ENCODE assay signal across 1 cellular context in the genomic region with DNA sequence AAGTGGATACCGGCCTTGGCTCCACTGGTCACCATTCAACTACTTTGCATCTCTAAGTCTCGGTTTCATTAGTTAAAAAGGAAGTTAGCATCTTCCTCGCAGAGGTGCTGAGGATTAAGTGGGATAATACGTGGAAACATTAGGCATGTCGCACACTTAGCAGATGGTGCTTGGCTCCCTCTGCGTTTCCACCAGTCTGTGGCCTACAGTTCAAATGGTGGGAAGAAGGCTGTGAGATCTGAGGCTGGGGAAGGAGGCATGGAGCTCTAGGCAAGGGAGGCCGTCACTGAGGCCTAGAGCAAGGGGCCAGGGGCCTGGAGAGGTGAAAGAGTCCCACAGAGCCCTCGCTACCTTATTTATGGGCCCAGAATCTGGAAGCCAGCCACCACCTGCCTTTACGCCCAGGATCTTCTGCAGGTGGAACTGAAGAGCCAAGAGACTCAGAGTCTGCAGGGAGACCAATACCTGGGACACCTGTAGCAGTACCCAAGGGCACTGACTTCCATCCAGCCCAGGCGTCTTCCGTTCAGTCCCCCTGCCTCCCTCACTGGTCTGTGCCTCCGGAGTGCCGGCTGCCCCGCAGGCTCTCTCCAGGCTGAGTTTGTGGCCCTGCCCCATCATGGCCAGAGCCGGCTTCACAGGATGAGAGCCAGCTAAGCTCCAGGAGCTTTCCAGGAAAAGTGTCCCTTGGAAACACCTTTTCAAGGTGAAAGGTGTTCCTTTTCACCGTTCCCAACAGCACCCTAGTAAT.
TF ChIP-seq lines count a peak whose summit lies in the region.

No MANE protein-coding gene starts in this region.

TF ChIP-seq in HCT116, 20 proteins besides CTCF, POLR2A, EP300 and RAD21:
- TF ChIP-seq SP1 (IDR thresholded peaks at IDR 0.05; ENCODE audit: low read depth) (no peak), YY1 (IDR thresholded peaks at IDR 0.05; ENCODE audit: extremely low read depth, insufficient replicate concordance, low read depth, low read length) (no peak), FOSL1 (IDR thresholded peaks at IDR 0.05; ENCODE audit: low read depth) (no peak), ZFX (IDR thresholded peaks at IDR 0.05) (no peak), EGR1 (IDR thresholded peaks at IDR 0.05; ENCODE audit: low read depth) (no peak), ATF3 (IDR thresholded peaks at IDR 0.05) (no peak), JUND (IDR thresholded peaks at IDR 0.05) (no peak), CEBPB (IDR thresholded peaks at IDR 0.05; ENCODE audit: low read depth) (no peak), TCF7L2 (IDR thresholded peaks at IDR 0.05; ENCODE audit: borderline replicate concordance, extremely low read depth, insufficient read depth, insufficient read length) (no peak), ELF1 (IDR thresholded peaks at IDR 0.05; ENCODE audit: borderline replicate concordance, low read depth) (no peak), ZNF274 (IDR thresholded peaks at IDR 0.05; ENCODE audit: low read depth, low read length) (no peak), REST (IDR thresholded peaks at IDR 0.05; ENCODE audit: low read depth) (no peak), SIN3A (IDR thresholded peaks at IDR 0.05; ENCODE audit: low read depth) (no peak), POLR2AphosphoS5 (IDR thresholded peaks at IDR 0.05; ENCODE audit: low read depth, low read length) (no peak), CBX3 (IDR thresholded peaks at IDR 0.05; ENCODE audit: low read depth) (no peak), EZH2 (IDR thresholded peaks at IDR 0.05) (no peak), EZH2phosphoT487 (IDR thresholded peaks at IDR 0.05; ENCODE audit: borderline replicate concordance) (no peak), SRF (IDR thresholded peaks at IDR 0.05; ENCODE audit: low read depth) (no peak)
- TF ChIP-seq, protein P1, sequence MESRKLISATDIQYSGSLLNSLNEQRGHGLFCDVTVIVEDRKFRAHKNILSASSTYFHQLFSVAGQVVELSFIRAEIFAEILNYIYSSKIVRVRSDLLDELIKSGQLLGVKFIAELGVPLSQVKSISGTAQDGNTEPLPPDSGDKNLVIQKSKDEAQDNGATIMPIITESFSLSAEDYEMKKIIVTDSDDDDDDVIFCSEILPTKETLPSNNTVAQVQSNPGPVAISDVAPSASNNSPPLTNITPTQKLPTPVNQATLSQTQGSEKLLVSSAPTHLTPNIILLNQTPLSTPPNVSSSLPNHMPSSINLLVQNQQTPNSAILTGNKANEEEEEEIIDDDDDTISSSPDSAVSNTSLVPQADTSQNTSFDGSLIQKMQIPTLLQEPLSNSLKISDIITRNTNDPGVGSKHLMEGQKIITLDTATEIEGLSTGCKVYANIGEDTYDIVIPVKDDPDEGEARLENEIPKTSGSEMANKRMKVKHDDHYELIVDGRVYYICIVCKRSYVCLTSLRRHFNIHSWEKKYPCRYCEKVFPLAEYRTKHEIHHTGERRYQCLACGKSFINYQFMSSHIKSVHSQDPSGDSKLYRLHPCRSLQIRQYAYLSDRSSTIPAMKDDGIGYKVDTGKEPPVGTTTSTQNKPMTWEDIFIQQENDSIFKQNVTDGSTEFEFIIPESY (IDR thresholded peaks at IDR 0.05; ENCODE audit: extremely low read depth, insufficient replicate concordance, low read length) = no peak
